In genomic region chr1:112614460-112615065, GRCh38 we compare ENCODE assay signal across 1 cellular context.
TF ChIP-seq lines count a peak whose summit lies in the region.

No MANE protein-coding gene starts in this region.

TF ChIP-seq in endothelial cell of umbilical vein, 7 proteins besides CTCF, POLR2A, EP300 and RAD21:
- TF ChIP-seq MAX (IDR thresholded peaks at IDR 0.05; ENCODE audit: insufficient read depth, insufficient read length): no peak
